In the genomic region with DNA sequence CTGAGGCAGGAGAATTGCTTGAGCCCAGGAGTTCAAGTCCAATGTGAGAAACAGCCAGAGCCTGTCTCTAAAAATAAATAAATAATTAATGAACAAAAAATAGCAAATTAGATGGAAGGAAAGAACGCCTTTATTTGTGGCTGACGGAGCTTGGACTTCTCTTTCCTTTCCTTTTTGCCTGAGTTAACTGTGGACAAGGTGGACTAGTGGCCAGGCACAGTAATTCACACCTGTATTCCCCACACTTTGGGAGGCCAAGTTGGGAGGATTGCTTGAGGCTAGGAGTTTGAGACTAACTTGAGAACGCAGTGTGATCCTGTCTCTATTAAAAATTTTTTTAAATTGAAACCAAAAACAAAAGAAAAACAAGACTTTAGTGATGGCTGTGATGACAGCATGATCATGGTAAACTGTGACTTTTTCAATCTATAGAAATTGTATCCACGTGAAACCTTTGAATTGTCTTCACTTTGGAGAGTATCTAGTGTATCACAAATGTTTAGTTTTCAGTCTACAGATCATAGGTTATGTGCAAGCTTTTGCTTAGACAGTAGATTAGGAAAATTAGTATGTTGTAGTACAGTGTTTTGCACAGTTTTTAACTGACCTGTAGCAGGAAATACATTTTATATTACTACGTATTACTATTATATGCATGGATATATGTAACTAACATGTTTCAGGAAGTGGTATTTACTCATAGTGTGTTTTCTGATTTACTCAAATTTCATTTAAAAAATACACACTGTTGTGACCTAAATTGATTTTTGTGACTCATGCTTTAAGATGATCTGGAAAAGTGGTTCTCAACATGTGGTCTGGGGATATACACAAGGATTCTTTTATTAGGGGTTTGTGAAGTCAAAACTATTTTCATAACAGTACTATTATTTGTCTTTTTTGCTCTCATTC, we compare ENCODE assay signal across 15 cellular contexts. TPM values are rescaled to one million over a fixed set of nuclear protein-coding genes. Genes with fewer than 3 reads are reported as not detected.
DNase-seq lines count a peak whose midpoint lies in the region; ATAC-seq, FAIRE-seq and TF ChIP-seq lines count a peak whose summit lies in the region.
"Had no signal": no experiment of that assay in that cellular context is flagged by ENCODE, and none has a peak within 500 bp of the region (broad histone marks: within the 10 kb centered on the region; RNA-seq: fewer than 3 reads in every experiment).

No MANE protein-coding gene starts in this region.

- POLR2A ChIA-PET in GM12878 (lab: Charles Lee) = interaction anchor here (0.6 kb wide), 1 partner anchor 63 kb away, joined by 3 read pairs; no protein-coding TSS in a partner anchor

- DNase-seq in EH (ENCODE audit: low read depth) (peak; percentile 37), GM12878 (ENCODE audit: low read depth, low spot score) (no peak), LoVo (ENCODE audit: low spot score) (no peak), iPS-NIHi7 (ENCODE audit: extremely low spot score) (no peak), caudate nucleus (lab: John Stamatoyannopoulos, UW) (no peak)
- no peak for DNase-seq in natural killer cell treated with Interleukin-12 subunit alpha and Interleukin-12 subunit beta and Interleukin-15 and Interleukin-18, amount 100 ng/mL, for 72 hours (ENCODE audit: low spot score)
- DNase-seq: activated CD4-positive, alpha-beta T cell treated with anti-CD3 and anti-CD28 coated beads, Interleukin-2, amount 50 U/mL, for 4 hours; NCI-H1694; NCI-H748 treated with DMSO at 0.1 percent for 48 hours; nephron progenitor cell; stimulated activated naive CD4-positive, alpha-beta T cell had no signal

- in situ Hi-C loops in GM12878 (cut with MboI) = no loop called here

- no peak for TF ChIP-seq RAD21 in GM12878 (IDR thresholded peaks at IDR 0.05; ENCODE audit: insufficient read depth, low read depth, low read length)

- SMC1A ChIA-PET in GM12878 (lab: Charles Lee; ENCODE audit: uncharacterized antibody, unreplicated experiment) = interaction anchor here (0.7 kb wide), 1 partner anchor 69 kb away, joined by 3 read pairs; no protein-coding TSS in a partner anchor

- 63% methylated on average over 5 of the region's 5 CpGs for WGBS in GM12878 (ENCODE audit: insufficient coverage, insufficient replicate concordance, low lambda C conversion rate, missing lambda C conversion rate)

- FAIRE-seq in GM12878 (lab: Jason Lieb, UNC) = no peak
- FAIRE-seq: islet of Langerhans had no signal

- no peaks in the 10 kb centered on the region for H3K9me3 Mint-ChIP-seq in natural killer cell treated with Interleukin-12 subunit alpha and Interleukin-12 subunit beta and Interleukin-15 and Interleukin-18, amount 100 ng/mL, for 72 hours
- H3K9me3 Mint-ChIP-seq: nephron progenitor cell had no signal

- TF ChIP-seq EP300 in GM12878 (IDR thresholded peaks at IDR 0.05; ENCODE audit: borderline replicate concordance in 1 of 2, control insufficient read depth in 1 of 2, low read depth in 2 of 2, low read length in 2 of 2) = no peak

- no peaks in the 10 kb centered on the region for H3K27me3 Mint-ChIP-seq in natural killer cell treated with Interleukin-12 subunit alpha and Interleukin-12 subunit beta and Interleukin-15 and Interleukin-18, amount 100 ng/mL, for 72 hours

- no peaks in the 10 kb centered on the region for H3K9me3 ChIP-seq in GM12878 (replicated peaks; ENCODE audit: control insufficient read depth, insufficient read depth, low read length)
- H3K9me3 ChIP-seq: esophagus muscularis mucosa had no signal

- peaks cover 5% of the 10 kb centered on the region for H3K36me3 Mint-ChIP-seq in natural killer cell treated with Interleukin-12 subunit alpha and Interleukin-12 subunit beta and Interleukin-15 and Interleukin-18, amount 100 ng/mL, for 72 hours

- intact Hi-C loops in GM12878 (cut with micrococcal nuclease; ENCODE audit: unreplicated experiment) = loop anchor here (5.0 kb wide), 1 partner anchor 39 kb away; no protein-coding TSS in a partner anchor

- peaks cover 23% of the 10 kb centered on the region for H3K4me1 ChIP-seq in GM12878 (ENCODE audit: control insufficient read depth, insufficient read depth, low read length)

- CTCF ChIA-PET in GM12878 (lab: Yijun Ruan, JAX) = interaction anchor here (0.8 to 1.6 kb wide), 2 partner anchors 11 to 80 kb away, joined by 3 to 5 read pairs; no protein-coding TSS in a partner anchor

- H2AFZ ChIP-seq in GM12878 (ENCODE audit: control insufficient read depth, low read depth, low read length) = no peak overlapping the region

- H3K4me2 ChIP-seq in GM12878 (ENCODE audit: control insufficient read depth, insufficient read depth) = peak overlapping the region; percentile 13; the same call in 1 of the 2 replicates

- H3K36me3 ChIP-seq in GM12878 (ENCODE audit: control insufficient read depth in 2 of 2, insufficient read depth in 2 of 2, low read length in 1 of 2) = peaks cover 1 to 13% of the 10 kb centered on the region in 2 experiments; a peak in 2 of 4 replicates
- H3K36me3 ChIP-seq: cardiac muscle cell had no signal

- no peak for TF ChIP-seq CTCF in GM12878 (IDR thresholded peaks at IDR 0.05 in 2 of 3, conservative IDR thresholded peaks at IDR 0.05 in 1 of 3; ENCODE audit: control insufficient read depth in 2 of 3, extremely low read depth in 1 of 3, insufficient read depth in 1 of 3, low read depth in 3 of 3, low read length in 3 of 3)

- BruUV-seq in GM12878 (replicated peaks; lab: Mats Ljungman, UMichigan) = no TSS peak

- H3K4me3 Mint-ChIP-seq in natural killer cell treated with Interleukin-12 subunit alpha and Interleukin-12 subunit beta and Interleukin-15 and Interleukin-18, amount 100 ng/mL, for 72 hours = peak overlapping the region; percentile 28
- H3K4me3 Mint-ChIP-seq: nephron progenitor cell had no signal

- H3K27ac ChIP-seq in GM12878 (ENCODE audit: control insufficient read depth, insufficient read depth) (peak overlapping the region; percentile 45), caudate nucleus (ENCODE audit: low read depth, low read length) (no peak overlapping the region)
- H3K27ac ChIP-seq: cardiac muscle cell, esophagus muscularis mucosa had no signal

- H3K27ac Mint-ChIP-seq in natural killer cell treated with Interleukin-12 subunit alpha and Interleukin-12 subunit beta and Interleukin-15 and Interleukin-18, amount 100 ng/mL, for 72 hours = peak overlapping the region; percentile 30 to 61

- RAD21 ChIA-PET in GM12878 (lab: Charles Lee; ENCODE audit: unreplicated experiment) = interaction anchor here (1.2 kb wide), 2 partner anchors 10 to 80 kb away, joined by 4 to 6 read pairs; no protein-coding TSS in a partner anchor

- no peak for TF ChIP-seq POLR2A in GM12878 (IDR thresholded peaks at IDR 0.05; ENCODE audit: low read depth, low read length)

- ATAC-seq in HG02610 (IDR thresholded peaks at IDR 0.05; ENCODE audit: unreplicated experiment) = peak; percentile 39
- peak; percentile 34 for ATAC-seq in GM12878
- ATAC-seq in natural killer cell treated with Interleukin-12 subunit alpha and Interleukin-12 subunit beta and Interleukin-15 and Interleukin-18, amount 100 ng/mL, for 72 hours = peak in 1 of 2 donors; percentile 87

- peaks cover 35 to 55% of the 10 kb centered on the region in 2 donors for H3K4me1 Mint-ChIP-seq in natural killer cell treated with Interleukin-12 subunit alpha and Interleukin-12 subunit beta and Interleukin-15 and Interleukin-18, amount 100 ng/mL, for 72 hours (ENCODE audit: low read depth in 2 of 2)

- H3K79me2 ChIP-seq in GM12878 (ENCODE audit: control insufficient read depth, insufficient read depth, low read length) = peaks cover 70% of the 10 kb centered on the region

- H3K9ac ChIP-seq in GM12878 (ENCODE audit: control insufficient read depth, insufficient read depth, low read length) = no peak overlapping the region

- no peaks in the 10 kb centered on the region for H4K20me1 ChIP-seq in GM12878 (ENCODE audit: control insufficient read depth, insufficient read depth)

- no peak overlapping the region for H3K4me3 ChIP-seq in GM12878
- H3K4me3 ChIP-seq: cardiac muscle cell, esophagus muscularis mucosa had no signal

- H3K27me3 ChIP-seq in GM12878 (replicated peaks in 1 of 2; ENCODE audit: control insufficient read depth in 2 of 2, insufficient read depth in 2 of 2, low read length in 1 of 2) = no peaks in the 10 kb centered on the region
- H3K27me3 ChIP-seq: cardiac muscle cell, esophagus muscularis mucosa had no signal

TF ChIP-seq in GM12878, 131 proteins besides CTCF, POLR2A, EP300 and RAD21 (continues in another document):
- TF ChIP-seq KLF5 (IDR thresholded peaks at IDR 0.05; ENCODE audit: partially characterized antibody) = no peak
- no peak for TF ChIP-seq ASH2L (IDR thresholded peaks at IDR 0.05; ENCODE audit: borderline replicate concordance, low read depth)

RNA-seq across cellular contexts. Expression of a gene that starts 42.1 kb away (rescaled TPM):
- 275 and 292 TPM in 2 replicates for total RNA-seq in GM12878 (2013; cell fraction: nucleolus; rRNA removed)
- total RNA-seq in GM12878 (2014; rRNA removed) (32.5 and 41.1 TPM in 2 replicates), GM12878 (2014; rRNA removed; fragmentation: Illumina TruSeq; extraction: Trizol) (41.0 and 42.0 TPM in 2 replicates), GM12878 (2021) (62.0 and 69.3 TPM in 2 replicates)
- polyA plus RNA-seq in GM12878 (2011; ENCODE audit: low read depth) = 35.7 TPM
- polyA plus RNA-seq in GM12878 (2011; rRNA removed) (34.2 and 66.1 TPM in 2 replicates), GM12878 (2014; fragmentation: Illumina TruSeq; extraction: Trizol) (53.7 and 65.7 TPM in 2 replicates), GM12878 (2014; fragmentation: Nextera tagmentation; extraction: Ambion mirVana) (10 to 100 TPM; 10.5 to 13.0 TPM), GM12878 (2014; rRNA removed) (43.2 and 49.2 TPM in 2 replicates), GM12878 (2016; fragmentation: Nextera tagmentation; extraction: Ambion mirVana) (10 to 100 TPM; 19.0 to 21.8 TPM)
- polyA plus RNA-seq in GM12878 (2011; cell fraction: cytosol; rRNA removed) = 57.6 and 60.4 TPM in 2 replicates
- 202 and 220 TPM in 2 replicates for polyA plus RNA-seq in GM12878 (2011; cell fraction: nucleus; rRNA removed)
- polyA plus RNA-seq in GM12878 (2012) = 48.6 and 55.0 TPM in 2 replicates
- 111 and 140 TPM in 2 replicates for polyA minus RNA-seq in GM12878 (2011; rRNA and poly(A)+ RNA removed)
- 40.4 and 41.4 TPM in 2 replicates for polyA minus RNA-seq in GM12878 (2011; cell fraction: cytosol; rRNA and poly(A)+ RNA removed)
- 62.4 and 103 TPM in 2 replicates for polyA minus RNA-seq in GM12878 (2011; cell fraction: nucleus; rRNA and poly(A)+ RNA removed)
- total RNA-seq in natural killer cell treated with Interleukin-12 subunit alpha and Interleukin-12 subunit beta and Interleukin-15 and Interleukin-18, amount 100 ng/mL, for 72 hours = 100 to 1,000 TPM; 151 to 178 TPM
